8 cellular contexts compared by ENCODE assay signal in genomic region chr2:218216674-218217365, GRCh38. TPM values are rescaled to one million over a fixed set of nuclear protein-coding genes. Genes with fewer than 3 reads are reported as not detected.
DNase-seq lines count a peak whose midpoint lies in the region; ATAC-seq and TF ChIP-seq lines count a peak whose summit lies in the region.

Gene ARPC2 (plus strand): TSS chr2:218217189. CDS start chr2:218217471, 282 bp downstream.

- peak within 1 kb of the TSS; percentile 68 for H3K4me3 ChIP-seq in PC-9
- H3K4me3 ChIP-seq in epithelial cell of proximal tubule (ENCODE audit: low read depth, low read length) = peak within 1 kb of the TSS; percentile 74
- peak within 1 kb of the TSS; percentile 93 for H3K4me3 ChIP-seq in mucosa of descending colon

- H3K36me3 ChIP-seq in PC-9 (ENCODE audit: low read depth) (no peaks in the 10 kb centered on the region), mucosa of descending colon (ENCODE audit: low read depth) (no peaks in the 10 kb centered on the region)

- peak within 1 kb of the TSS; percentile 91 for H3K4me2 ChIP-seq in PC-9

- H2AFZ ChIP-seq in PC-9 = peak within 1 kb of the TSS; percentile 89

- H3K4me1 ChIP-seq in PC-9 (replicated peaks; ENCODE audit: insufficient read depth) = peaks cover 31% of the 10 kb centered on the region
- peaks cover 42% of the 10 kb centered on the region for H3K4me1 ChIP-seq in mucosa of descending colon (ENCODE audit: low read depth)

- TF ChIP-seq CTCF in PC-9 (conservative IDR thresholded peaks at IDR 0.05) (no peak), epithelial cell of proximal tubule (conservative IDR thresholded peaks at IDR 0.05; ENCODE audit: low read depth, low read length) (no peak), mucosa of descending colon (IDR thresholded peaks at IDR 0.05) (no peak)

- no peaks in the 10 kb centered on the region for H3K27me3 ChIP-seq in PC-9 (ENCODE audit: insufficient read depth, low read depth)

- no peaks in the 10 kb centered on the region for H3K9me2 ChIP-seq in PC-9 (ENCODE audit: insufficient read depth)

- TF ChIP-seq EP300 in Ishikawa (IDR thresholded peaks at IDR 0.05; ENCODE audit: borderline replicate concordance) = no peak; the same call in 1 of the 2 replicates

- no peak for TF ChIP-seq RAD21 in Ishikawa (IDR thresholded peaks at IDR 0.05; ENCODE audit: low read depth)

- H3K9me3 ChIP-seq in PC-9 (ENCODE audit: insufficient read depth, low read depth) (no peaks in the 10 kb centered on the region), mucosa of descending colon (no peaks in the 10 kb centered on the region)

- BruUV-seq in PC-9 (replicated peaks; lab: Mats Ljungman, UMichigan) = no TSS peak

- H3K79me2 ChIP-seq in PC-9 (ENCODE audit: low read depth) = peaks cover 54% of the 10 kb centered on the region

- peak within 1 kb of the TSS; percentile 45 for H3K27ac ChIP-seq in PC-9

- POLR2A ChIA-PET in PC-9 (lab: Charles Lee; ENCODE audit: unreplicated experiment) = interaction anchor here (0.6 kb wide), 1 partner anchor 14 kb away, joined by 3 read pairs; no protein-coding TSS in a partner anchor

- intact Hi-C loops in PC-9 (cut with micrococcal nuclease; ENCODE audit: unreplicated experiment) (no loop called here), mucosa of descending colon (cut with DNase I, micrococcal nuclease) (no loop called here)

- DNase-seq in DMS114 treated with DMSO at 0.1 percent for 48 hours (lab: John Stamatoyannopoulos, UW; ENCODE audit: unreplicated experiment) (peak; percentile 88), PC-9 (peak; percentile 67 to 91), epithelial cell of proximal tubule (ENCODE audit: low read depth) (peak; percentile 40), mucosa of descending colon (peak; percentile 96 to 98 (median 97))
- peak; percentile 97 for DNase-seq in activated T-cell treated with anti-CD3 and anti-CD28 coated beads, Interleukin-2, amount 50 U/mL, for 1 hour
- DNase-seq in stimulated activated CD8-positive, alpha-beta memory T cell treated with anti-CD3 and anti-CD28 coated beads, Interleukin-4, amount 100 ng/mL, for 1 hour (ENCODE audit: low read depth in 2 of 2, low spot score in 1 of 2) = peak; percentile 91 to 92

- H3F3A ChIP-seq in PC-9 (ENCODE audit: insufficient read depth, low read depth) = peaks cover 11% of the 10 kb centered on the region; the same call in 1 of the 2 replicates

- H4K20me1 ChIP-seq in PC-9 (ENCODE audit: insufficient read depth) = peaks cover 36% of the 10 kb centered on the region

- ATAC-seq in GM21576 (IDR thresholded peaks at IDR 0.05; ENCODE audit: unreplicated experiment) (peak; percentile 61), mucosa of descending colon (peak; percentile 98)

- CTCF ChIA-PET in PC-9 (lab: Charles Lee) = interaction anchor here (0.6 kb wide), 1 partner anchor 10 kb away, joined by 4 read pairs; no protein-coding TSS in a partner anchor

TF ChIP-seq in Ishikawa, 13 proteins besides CTCF, POLR2A, EP300 and RAD21:
- TF ChIP-seq EGR1 (IDR thresholded peaks at IDR 0.05) (no peak), TCF12 (IDR thresholded peaks at IDR 0.05; ENCODE audit: low read depth) (no peak; the same call in 1 of the 2 replicates), TEAD4 (IDR thresholded peaks at IDR 0.05) (no peak), CEBPB (IDR thresholded peaks at IDR 0.05) (no peak), TAF1 (IDR thresholded peaks at IDR 0.05; ENCODE audit: low read depth) (peak; percentile 84), FOXM1 (IDR thresholded peaks at IDR 0.05; ENCODE audit: borderline replicate concordance, low read depth) (no peak), USF1 (IDR thresholded peaks at IDR 0.05) (0 out of 2 replicates have a peak, but pooled peaks have one; percentile 8), MAX (IDR thresholded peaks at IDR 0.05) (peak; percentile 57), NFIC (IDR thresholded peaks at IDR 0.05) (no peak), YY1 (IDR thresholded peaks at IDR 0.05; ENCODE audit: low read depth) (peak; percentile 78), ZBTB7A (IDR thresholded peaks at IDR 0.05; ENCODE audit: low read depth) (no peak; the same call in 1 of the 2 replicates), REST (IDR thresholded peaks at IDR 0.05; ENCODE audit: low read depth) (no peak), CREB1 (IDR thresholded peaks at IDR 0.05; ENCODE audit: low read depth) (no peak; the same call in 1 of the 2 replicates)

RNA-seq across cellular contexts. Expression of gene ARPC2, which starts in this region (rescaled TPM):
- total RNA-seq in PC-9 (2021) (228 and 273 TPM in 2 replicates), epithelial cell of proximal tubule (458 and 717 TPM in 2 replicates), mucosa of descending colon (100 to 1,000 TPM; 262 to 322 (median 313) TPM)

Comparison
In these comparisons a context has a peak if more than half of its experiments do, and no peak if none do; other contexts are left out.
1. Peak in every context shown above with its lines: DNase-seq, ATAC-seq, H3K4me3 ChIP-seq and H3K27ac ChIP-seq.
2. DNase-seq: peak in every context shown above with its lines; median percentile 97 in activated T-cell treated with anti-CD3 and anti-CD28 coated beads, Interleukin-2, amount 50 U/mL, for 1 hour; 97 in mucosa of descending colon; 92 in stimulated activated CD8-positive, alpha-beta memory T cell treated with anti-CD3 and anti-CD28 coated beads, Interleukin-4, amount 100 ng/mL, for 1 hour; 88 in DMS114 treated with DMSO at 0.1 percent for 48 hours; 79 in PC-9; 40 in epithelial cell of proximal tubule.